ENCODE assay signal across 1 cellular context in genomic region chr3:157475921-157476395, GRCh38.
A peak's percentile ranks its signal among the peaks of the same experiment; 100 is the strongest.
TF ChIP-seq lines count a peak whose summit lies in the region.

No MANE protein-coding gene starts in this region.

TF ChIP-seq in HEK293, 187 proteins besides CTCF, POLR2A, EP300 and RAD21 (continued from another document and continues in another):
- no peak for TF ChIP-seq PRDM4 (tag by site-specific recombination; IDR thresholded peaks at IDR 0.05)
- peak; percentile 43; the same call in 1 of the 2 replicates for TF ChIP-seq TSHZ1 (tag by site-specific recombination; IDR thresholded peaks at IDR 0.05; ENCODE audit: borderline replicate concordance)
- no peak for TF ChIP-seq ZNF645 (tag by site-specific recombination; IDR thresholded peaks at IDR 0.05)
- no peak for TF ChIP-seq ZNF175 (tag by site-specific recombination; IDR thresholded peaks at IDR 0.05)
- no peak for TF ChIP-seq HOXD13 (CRISPR knock-in tag; IDR thresholded peaks at IDR 0.05; ENCODE audit: borderline replicate concordance)
- no peak for TF ChIP-seq ZBTB10 (tag by site-specific recombination; IDR thresholded peaks at IDR 0.05)
- TF ChIP-seq ZNF302 (tag by site-specific recombination; IDR thresholded peaks at IDR 0.05; ENCODE audit: low read depth) = no peak
- TF ChIP-seq ZNF76 (tag by site-specific recombination; IDR thresholded peaks at IDR 0.05; ENCODE audit: borderline replicate concordance, low read depth) = no peak
- peak; percentile 78; the same call in 1 of the 2 replicates for TF ChIP-seq ZNF362 (tag by site-specific recombination; IDR thresholded peaks at IDR 0.05)
- TF ChIP-seq ZNF341 (tag by site-specific recombination; IDR thresholded peaks at IDR 0.05; ENCODE audit: low read depth) = no peak
- TF ChIP-seq ZEB2 (tag by site-specific recombination; IDR thresholded peaks at IDR 0.05) = peak; percentile 99
- TF ChIP-seq ZNF174 (tag by site-specific recombination; IDR thresholded peaks at IDR 0.05) = no peak
- TF ChIP-seq ZNF639 (tag by site-specific recombination; IDR thresholded peaks at IDR 0.05) = peak; percentile 83
- TF ChIP-seq ZFP3 (tag by site-specific recombination; IDR thresholded peaks at IDR 0.05; ENCODE audit: low read depth) = no peak
- no peak for TF ChIP-seq TCF7L2 (IDR thresholded peaks at IDR 0.05; ENCODE audit: borderline replicate concordance, low read depth, low read length)
- TF ChIP-seq ZNF223 (tag by site-specific recombination; IDR thresholded peaks at IDR 0.05) = no peak
- TF ChIP-seq ZNF169 (tag by site-specific recombination; IDR thresholded peaks at IDR 0.05) = no peak
- TF ChIP-seq ZNF266 (tag by site-specific recombination; IDR thresholded peaks at IDR 0.05; ENCODE audit: low read depth) = no peak
- no peak for TF ChIP-seq ZNF548 (tag by site-specific recombination; IDR thresholded peaks at IDR 0.05)
- TF ChIP-seq ZFHX2 (tag by site-specific recombination; conservative IDR thresholded peaks at IDR 0.05) = no peak
- no peak for TF ChIP-seq ZNF664 (tag by site-specific recombination; IDR thresholded peaks at IDR 0.05)
- no peak for TF ChIP-seq ZBTB48 (tag by site-specific recombination; IDR thresholded peaks at IDR 0.05)
- TF ChIP-seq MEIS1 (CRISPR knock-in tag; IDR thresholded peaks at IDR 0.05; ENCODE audit: borderline replicate concordance) = no peak
- peak; percentile 28; the same call in 1 of the 2 replicates for TF ChIP-seq ZNF146 (tag by site-specific recombination; IDR thresholded peaks at IDR 0.05)
- TF ChIP-seq SCRT1 (tag by site-specific recombination; IDR thresholded peaks at IDR 0.05; ENCODE audit: borderline replicate concordance) = no peak
- TF ChIP-seq ZNF704 (tag by site-specific recombination; IDR thresholded peaks at IDR 0.05) = no peak
- no peak for TF ChIP-seq ZNF138 (tag by site-specific recombination; IDR thresholded peaks at IDR 0.05; ENCODE audit: borderline replicate concordance)
- no peak for TF ChIP-seq ZNF133 (tag by site-specific recombination; IDR thresholded peaks at IDR 0.05)
- no peak for TF ChIP-seq ZNF501 (tag by site-specific recombination; IDR thresholded peaks at IDR 0.05)
- peak; percentile 77 for TF ChIP-seq ZXDB (tag by site-specific recombination; IDR thresholded peaks at IDR 0.05)
- TF ChIP-seq ZNF114 (tag by site-specific recombination; IDR thresholded peaks at IDR 0.05) = no peak
- no peak for TF ChIP-seq ZNF596 (tag by site-specific recombination; IDR thresholded peaks at IDR 0.05)
- TF ChIP-seq ZNF558 (tag by site-specific recombination; IDR thresholded peaks at IDR 0.05) = peak; percentile 75; the same call in 1 of the 2 replicates
- TF ChIP-seq ZNF366 (tag by site-specific recombination; conservative IDR thresholded peaks at IDR 0.05) = peak; percentile 83
- no peak for TF ChIP-seq ZNF792 (tag by site-specific recombination; IDR thresholded peaks at IDR 0.05)
- no peak for TF ChIP-seq ZNF530 (tag by site-specific recombination; IDR thresholded peaks at IDR 0.05; ENCODE audit: low read depth)
- no peak for TF ChIP-seq ZNF280D (tag by site-specific recombination; IDR thresholded peaks at IDR 0.05)
- TF ChIP-seq ZNF621 (tag by site-specific recombination; IDR thresholded peaks at IDR 0.05) = no peak
- TF ChIP-seq YY1 (tag by site-specific recombination; IDR thresholded peaks at IDR 0.05) = no peak
- no peak for TF ChIP-seq KLF9 (tag by site-specific recombination; IDR thresholded peaks at IDR 0.05; ENCODE audit: low read depth)
- no peak for TF ChIP-seq ZNF571 (tag by site-specific recombination; IDR thresholded peaks at IDR 0.05)
- no peak for TF ChIP-seq ELK4 (IDR thresholded peaks at IDR 0.05; ENCODE audit: borderline replicate concordance, low read depth, low read length)
- no peak for TF ChIP-seq ZNF433 (tag by site-specific recombination; IDR thresholded peaks at IDR 0.05; ENCODE audit: low read depth)
- peak; percentile 64; the same call in 1 of the 2 replicates for TF ChIP-seq ZNF2 (tag by site-specific recombination; IDR thresholded peaks at IDR 0.05)
- TF ChIP-seq ZNF600 (tag by site-specific recombination; IDR thresholded peaks at IDR 0.05) = no peak
- TF ChIP-seq ZNF155 (tag by site-specific recombination; IDR thresholded peaks at IDR 0.05) = no peak
- no peak for TF ChIP-seq ZNF239 (tag by site-specific recombination; IDR thresholded peaks at IDR 0.05)
- no peak for TF ChIP-seq ZNF560 (tag by site-specific recombination; IDR thresholded peaks at IDR 0.05; ENCODE audit: borderline replicate concordance)
